ENCODE assay signal across 33 cellular contexts in the genomic region with DNA sequence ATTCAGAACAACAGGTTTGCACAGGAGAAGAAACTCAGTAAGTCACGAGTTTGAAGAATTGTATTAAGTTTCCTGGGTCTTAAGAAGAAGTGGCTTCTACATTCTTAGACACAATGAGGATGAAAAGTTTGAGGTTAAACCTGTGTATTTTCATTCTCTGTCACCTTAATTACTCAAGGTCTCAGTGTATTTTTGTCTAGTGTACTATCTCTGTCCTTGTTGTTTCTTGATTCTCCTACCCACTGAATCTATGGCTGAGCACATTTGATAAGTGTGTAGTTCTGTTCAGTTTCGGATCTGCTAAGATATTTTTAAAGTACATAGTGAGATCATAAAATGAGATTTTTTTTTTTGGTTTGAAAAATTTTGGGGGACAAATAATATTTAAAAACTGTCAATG.
"Had no signal": no experiment of that assay in that cellular context is flagged by ENCODE, and none has a peak within 500 bp of the region (broad histone marks: within the 10 kb centered on the region; RNA-seq: fewer than 3 reads in every experiment).

No MANE protein-coding gene starts in this region.

- H3K4me1 Mint-ChIP-seq: T-cell had no signal

- ATAC-seq: Panc1, Right ventricle myocardium inferior, SK-N-SH treated with all-trans-retinoic acid at 6 μM for 48 hours, T-cell had no signal

- H3K4me1 ChIP-seq: SJCRH30 had no signal

- H2AFZ ChIP-seq: PC-9 had no signal

- H3K27me3 Mint-ChIP-seq: T-cell had no signal

- H3K4me2 ChIP-seq: PC-9 had no signal

- H3K4me3 ChIP-seq: MG63, PC-9, SJCRH30, SK-N-MC had no signal

- H3K9me3 ChIP-seq: MG63, SJCRH30 had no signal

- H3K27me3 ChIP-seq: MG63 had no signal

- DNase-seq: Kasumi-1, MG63, MV-4-11, NCI-H1092, NCI-H1105, NCI-H1436, NCI-H146, NCI-H1694, NCI-H187, NCI-H1930, NCI-H2029 treated with DMSO at 0.1 percent for 48 hours, NCI-H2081 treated with DMSO at 0.1 percent for 48 hours, NCI-H2107, NCI-H2171, NCI-H226, NCI-H446 treated with DMSO at 0.1 percent for 48 hours, NCI-H510A, NCI-H524, NCI-H526, NCI-H69, NCI-H748 treated with DMSO at 0.1 percent for 48 hours, NCI-H82, PC-9, SHP77, SIG-M5, SJCRH30, T-cell had no signal

- H3K36me3 Mint-ChIP-seq: T-cell had no signal

- H3K27ac Mint-ChIP-seq: T-cell had no signal

- FAIRE-seq: RCC 7860 had no signal

- H3K36me3 ChIP-seq: MG63, SJCRH30 had no signal

- H3K4me3 Mint-ChIP-seq: T-cell had no signal

- H3K27ac ChIP-seq: PC-9, RWPE1, SJCRH30, SK-N-MC had no signal
